8 cellular contexts compared by ENCODE assay signal in genomic region chr5:158435161-158435616, GRCh38.
DNase-seq lines count a peak whose midpoint lies in the region; ATAC-seq and TF ChIP-seq lines count a peak whose summit lies in the region.

No MANE protein-coding gene starts in this region.

- peaks cover 0 to 5% of the 10 kb centered on the region in 2 donors for H3K4me1 ChIP-seq in right atrium auricular region

- ATAC-seq in HG03457 (IDR thresholded peaks at IDR 0.05; ENCODE audit: unreplicated experiment), result peak; percentile 66
- peak; percentile 91 for ATAC-seq in activated T-helper 17 cell treated with anti-CD3 and anti-CD28 coated beads, Interleukin-2, amount 50 U/mL, for 72 hours (replicated peaks)

- DNase-seq in stimulated activated naive CD4-positive, alpha-beta T cell (lab: John Stamatoyannopoulos, UW), result peak in 4 of 6 experiments; percentile 12 to 72 (median 70)
- no peak for DNase-seq in stimulated activated naive CD4-positive, alpha-beta T cell treated with Interleukin-2 at 50 U/mL for 16 hours (lab: John Stamatoyannopoulos, UW)
- peak; percentile 8 to 12 for DNase-seq in stimulated activated CD8-positive, alpha-beta memory T cell treated with anti-CD3 and anti-CD28 coated beads, Interleukin-7, amount 100 ng/mL, for 4 hours (ENCODE audit: low read depth in 2 of 2)
- DNase-seq in HEK293T (ENCODE audit: extremely low spot score) (no peak), LoVo (ENCODE audit: low spot score) (no peak), right atrium auricular region (ENCODE audit: low spot score) (no peak)

- no peak overlapping the region for H3K27ac ChIP-seq in right atrium auricular region

- peaks cover 3% of the 10 kb centered on the region for H3K9me3 Mint-ChIP-seq in activated T-helper 17 cell treated with anti-CD3 and anti-CD28 coated beads, Interleukin-2, amount 50 U/mL, for 72 hours

- peak overlapping the region; percentile 70 for H3K4me3 Mint-ChIP-seq in activated T-helper 17 cell treated with anti-CD3 and anti-CD28 coated beads, Interleukin-2, amount 50 U/mL, for 72 hours

- POLR2A ChIA-PET in HEK293T (lab: Yijun Ruan, JAX), result no interaction called here

- no peak for TF ChIP-seq CTCF in right atrium auricular region (IDR thresholded peaks at IDR 0.05)

- CTCF ChIA-PET in HEK293T (lab: Yijun Ruan, JAX), result no interaction called here

- no peaks in the 10 kb centered on the region for H3K36me3 Mint-ChIP-seq in activated T-helper 17 cell treated with anti-CD3 and anti-CD28 coated beads, Interleukin-2, amount 50 U/mL, for 72 hours (ENCODE audit: low read depth)

- peaks cover 12% of the 10 kb centered on the region for H3K4me1 Mint-ChIP-seq in activated T-helper 17 cell treated with anti-CD3 and anti-CD28 coated beads, Interleukin-2, amount 50 U/mL, for 72 hours

- H3K27me3 Mint-ChIP-seq in activated T-helper 17 cell treated with anti-CD3 and anti-CD28 coated beads, Interleukin-2, amount 50 U/mL, for 72 hours, result no peaks in the 10 kb centered on the region

- H3K27me3 ChIP-seq in right atrium auricular region, result no peaks in the 10 kb centered on the region

- H3K4me3 ChIP-seq in right atrium auricular region, result no peak overlapping the region

- H3K36me3 ChIP-seq in right atrium auricular region, result no peaks in the 10 kb centered on the region

- peak overlapping the region; percentile 26 for H3K27ac Mint-ChIP-seq in activated T-helper 17 cell treated with anti-CD3 and anti-CD28 coated beads, Interleukin-2, amount 50 U/mL, for 72 hours

- no peaks in the 10 kb centered on the region for H3K9me3 ChIP-seq in right atrium auricular region

TF ChIP-seq in HEK293T, 16 proteins besides CTCF, POLR2A, EP300 and RAD21:
- no peak for TF ChIP-seq FOXM1 (IDR thresholded peaks at IDR 0.05; ENCODE audit: borderline replicate concordance)
- no peak for TF ChIP-seq FOXK2 (IDR thresholded peaks at IDR 0.05)

Comparison
In these comparisons a context has a peak if more than half of its experiments do, and no peak if none do; other contexts are left out.
1. DNase-seq: peak in stimulated activated naive CD4-positive, alpha-beta T cell (4 of 6) and stimulated activated CD8-positive, alpha-beta memory T cell treated with anti-CD3 and anti-CD28 coated beads, Interleukin-7, amount 100 ng/mL, for 4 hours (2 of 2); none in stimulated activated naive CD4-positive, alpha-beta T cell treated with Interleukin-2 at 50 U/mL for 16 hours (single experiment), HEK293T (single experiment), LoVo (single experiment) and right atrium auricular region (single experiment).